ENCODE assay signal across 1 cellular context in genomic region chr5:1885777-1886633, GRCh38.
TF ChIP-seq lines count a peak whose summit lies in the region.

No MANE protein-coding gene starts in this region.

TF ChIP-seq in K562, 482 proteins besides CTCF, POLR2A, EP300 and RAD21 (continued from another document):
- no peak for TF ChIP-seq ZNF609 (CRISPR knock-in tag; IDR thresholded peaks at IDR 0.05; ENCODE audit: borderline replicate concordance)
